ENCODE assay signal across 8 cellular contexts in genomic region chr2:191114403-191114886, GRCh38. TPM values are rescaled to one million over a fixed set of nuclear protein-coding genes. Genes with fewer than 3 reads are reported as not detected.
DNase-seq lines count a peak whose midpoint lies in the region; ATAC-seq and TF ChIP-seq lines count a peak whose summit lies in the region.
"Had no signal": no experiment of that assay in that cellular context is flagged by ENCODE, and none has a peak within 500 bp of the region (broad histone marks: within the 10 kb centered on the region; RNA-seq: fewer than 3 reads in every experiment).

No MANE protein-coding gene starts in this region.

- no peak overlapping the region for H2AK5ac ChIP-seq in neuronal stem cell (ENCODE audit: low read depth, low read length)

- peaks cover 56% of the 10 kb centered on the region for H3K36me3 Mint-ChIP-seq in effector memory CD8-positive, alpha-beta T cell (ENCODE audit: insufficient read depth)

- no peak overlapping the region for H3K23ac ChIP-seq in neuronal stem cell (ENCODE audit: low read depth, low read length, poor library complexity)

- no peak overlapping the region for H3K18ac ChIP-seq in neuronal stem cell (ENCODE audit: low read length)

- ATAC-seq in GM18867 (IDR thresholded peaks at IDR 0.05; ENCODE audit: unreplicated experiment) = peak; percentile 80
- ATAC-seq in effector memory CD8-positive, alpha-beta T cell (replicated peaks) = peak; percentile 56
- ATAC-seq: Panc1 had no signal

- no peak for TF ChIP-seq CTCF in NB4 (IDR thresholded peaks at IDR 0.05; ENCODE audit: low read depth, low read length)
- no peak for TF ChIP-seq CTCF in colonic mucosa (IDR thresholded peaks at IDR 0.05)

- no peaks in the 10 kb centered on the region for H3K4me1 ChIP-seq in colonic mucosa
- H3K4me1 ChIP-seq in neuronal stem cell (ENCODE audit: control insufficient read depth in 2 of 2, insufficient read depth in 1 of 2, low read depth in 1 of 2, low read length in 2 of 2) = peaks cover 0 to 3% of the 10 kb centered on the region in 2 donors

- H3K36me3 ChIP-seq in colonic mucosa = no peaks in the 10 kb centered on the region
- H3K36me3 ChIP-seq in neuronal stem cell (replicated peaks in 1 of 2; ENCODE audit: control insufficient read depth in 2 of 2, insufficient read depth in 2 of 2, low read length in 2 of 2) = no peaks in the 10 kb centered on the region

- no peaks in the 10 kb centered on the region for H3K9me3 ChIP-seq in colonic mucosa
- H3K9me3 ChIP-seq in neuronal stem cell (replicated peaks in 1 of 2; ENCODE audit: control insufficient read depth in 2 of 2, insufficient read depth in 1 of 2, low read depth in 1 of 2, low read length in 2 of 2) = no peaks in the 10 kb centered on the region

- no peaks in the 10 kb centered on the region for H3K27me3 Mint-ChIP-seq in effector memory CD8-positive, alpha-beta T cell

- H3K4me1 Mint-ChIP-seq in effector memory CD8-positive, alpha-beta T cell (ENCODE audit: low read depth in 2 of 2) = peaks cover 45 to 74% of the 10 kb centered on the region in 2 donors

- DNase-seq in HCEC 1CT (peak; percentile 34), NB4 (ENCODE audit: low read depth) (peak; percentile 28), colonic mucosa (no peak), NCI-H2171 treated with DMSO at 0.1 percent for 48 hours (lab: John Stamatoyannopoulos, UW) (no peak), neuronal stem cell (ENCODE audit: low spot score) (no peak)
- DNase-seq in effector memory CD8-positive, alpha-beta T cell = peak; percentile 43 to 62 (median 49)

- no peak overlapping the region for H3K4me3 ChIP-seq in NB4 (ENCODE audit: low read depth, low read length)
- H3K4me3 ChIP-seq in colonic mucosa = no peak overlapping the region
- H3K4me3 ChIP-seq in neuronal stem cell (ENCODE audit: low read length in 2 of 2) = no peak overlapping the region

- H2BK15ac ChIP-seq in neuronal stem cell (ENCODE audit: low read length) = no peak overlapping the region

- no peaks in the 10 kb centered on the region for H3K9me3 Mint-ChIP-seq in effector memory CD8-positive, alpha-beta T cell

- H4K8ac ChIP-seq in neuronal stem cell (ENCODE audit: low read depth, low read length) = no peak overlapping the region

- H3K4me2 ChIP-seq in neuronal stem cell (ENCODE audit: insufficient read depth, low read length, poor library complexity, severe bottlenecking) = no peak overlapping the region

- no peak for TF ChIP-seq POLR2A in NB4 (IDR thresholded peaks at IDR 0.05; ENCODE audit: extremely low read depth, insufficient read length)

- H3K27me3 ChIP-seq in colonic mucosa (no peaks in the 10 kb centered on the region), neuronal stem cell (ENCODE audit: control insufficient read depth in 3 of 3, insufficient read depth in 3 of 3, low read depth in 1 of 3, low read length in 3 of 3) (no peaks in the 10 kb centered on the region)

- peak overlapping the region; percentile 64 to 73 for H3K4me3 Mint-ChIP-seq in effector memory CD8-positive, alpha-beta T cell

- no peak overlapping the region for H4K91ac ChIP-seq in neuronal stem cell (ENCODE audit: low read depth, low read length, poor library complexity)

- no peak overlapping the region for H2BK120ac ChIP-seq in neuronal stem cell (ENCODE audit: low read depth, low read length)

- no peak overlapping the region for H2BK5ac ChIP-seq in neuronal stem cell (ENCODE audit: low read length)

- H3K9ac ChIP-seq in colonic mucosa (ENCODE audit: low read depth in 2 of 2, low read length in 2 of 2) = no peak overlapping the region
- H3K9ac ChIP-seq in neuronal stem cell (ENCODE audit: low read depth, low read length, poor library complexity) = no peak overlapping the region

- no CpG with 5 or more reads among the region's 6 CpGs for WGBS in neuronal stem cell (ENCODE audit: extremely low coverage in 2 of 2, insufficient read length in 2 of 2, insufficient replicate concordance in 1 of 2), 2 donors

- H2AFZ ChIP-seq in neuronal stem cell (ENCODE audit: low read length) = no peak overlapping the region

- no peak overlapping the region for H3K4ac ChIP-seq in neuronal stem cell (ENCODE audit: low read length)

- intact Hi-C loops in colonic mucosa (cut with DNase I) = no loop called here

- peak overlapping the region; percentile 97 to 98 for H3K27ac Mint-ChIP-seq in effector memory CD8-positive, alpha-beta T cell

- H3K27ac ChIP-seq in colonic mucosa = no peak overlapping the region
- no peak overlapping the region for H3K27ac ChIP-seq in neuronal stem cell (replicated peaks; ENCODE audit: low read length)

- no peak overlapping the region for H2BK12ac ChIP-seq in neuronal stem cell (ENCODE audit: low read length)

- H3K79me1 ChIP-seq in neuronal stem cell (ENCODE audit: low read depth, low read length) = no peaks in the 10 kb centered on the region

- no peak overlapping the region for H3K14ac ChIP-seq in neuronal stem cell (ENCODE audit: low read length)

RNA-seq across cellular contexts. Expression of gene STAT4, which starts 36.3 kb away (rescaled TPM):
- 1 to 10 TPM; 2.0 to 2.1 TPM for total RNA-seq in colonic mucosa
- 0.73 TPM for polyA plus RNA-seq in neuronal stem cell (2013, experiment 1 of 2)
- 0.66 TPM for polyA plus RNA-seq in neuronal stem cell (2013, experiment 2 of 2)

Comparison
In these comparisons a context has a peak if more than half of its experiments do, and no peak if none do; other contexts are left out.
1. DNase-seq: peak in HCEC 1CT (single experiment), NB4 (single experiment) and effector memory CD8-positive, alpha-beta T cell (3 of 3); none in colonic mucosa (single experiment), NCI-H2171 treated with DMSO at 0.1 percent for 48 hours (single experiment) and neuronal stem cell (single experiment).